19 cellular contexts compared by ENCODE assay signal in genomic region chr3:15354485-15354884, GRCh38.
"Had no signal": no experiment of that assay in that cellular context is flagged by ENCODE, and none has a peak within 500 bp of the region (broad histone marks: within the 10 kb centered on the region; RNA-seq: fewer than 3 reads in every experiment).

No MANE protein-coding gene starts in this region.

- ATAC-seq: heart left ventricle; left colon; left ventricle myocardium superior; natural killer cell; sciatic nerve; stimulated activated memory B cell treated with anti-CD40 and anti-IgM and Interleukin-4, amounts not matched to agents 10 μg/mL and 1 μg/mL and 100 μg/mL, for 72 hours had no signal

- H3K9me3 Mint-ChIP-seq: natural killer cell had no signal

- H3K36me3 Mint-ChIP-seq: natural killer cell had no signal

- H3K4me3 Mint-ChIP-seq: endodermal cell; natural killer cell; neural crest cell; stimulated activated memory B cell treated with anti-CD40 and anti-IgM and Interleukin-4, amounts not matched to agents 10 μg/mL and 1 μg/mL and 100 μg/mL, for 72 hours; stimulated activated naive CD8-positive, alpha-beta T cell treated with anti-CD3 and anti-CD28 coated beads, Interleukin-15, Interleukin-2, amounts not matched to agents 100 ng/mL and 50 ng/mL, for 24 hours had no signal

- H3K27ac Mint-ChIP-seq: endodermal cell; natural killer cell; stimulated activated memory B cell treated with anti-CD40 and anti-IgM and Interleukin-4, amounts not matched to agents 10 μg/mL and 1 μg/mL and 100 μg/mL, for 72 hours; stimulated activated naive CD8-positive, alpha-beta T cell treated with anti-CD3 and anti-CD28 coated beads, Interleukin-15, Interleukin-2, amounts not matched to agents 100 ng/mL and 50 ng/mL, for 24 hours had no signal

- H3K27me3 Mint-ChIP-seq: stimulated activated memory B cell treated with anti-CD40 and anti-IgM and Interleukin-4, amounts not matched to agents 10 μg/mL and 1 μg/mL and 100 μg/mL, for 72 hours had no signal

- DNase-seq: colonic mucosa; effector CD4-positive, alpha-beta T cell; endodermal cell; erythroblast; foreskin melanocyte; heart left ventricle; hippocampal formation; left colon; left ventricle myocardium superior; natural killer cell; spleen; stimulated activated CD4-positive, alpha-beta T cell treated with anti-CD3 and anti-CD28 coated beads, Interleukin-15, amount 100 ng/mL, for 24 hours; stimulated activated CD4-positive, alpha-beta T cell treated with anti-CD3 and anti-CD28 coated beads, Interleukin-1b, Interleukin-23, amount 100 ng/mL, for 48 hours; stimulated activated CD4-positive, alpha-beta T cell treated with anti-CD3 and anti-CD28 coated beads, Interleukin-4, amount 100 ng/mL, for 24 hours; tibial artery had no signal
